Comparison of ENCODE assay signal across 8 cellular contexts in genomic region chr2:159968282-159968900, GRCh38.
DNase-seq lines count a peak whose midpoint lies in the region; ATAC-seq and TF ChIP-seq lines count a peak whose summit lies in the region.

No MANE protein-coding gene starts in this region.

- H3K27me3 Mint-ChIP-seq in activated CD4-positive, alpha-beta T cell treated with anti-CD3 and anti-CD28 coated beads for 36 hours: no peaks in the 10 kb centered on the region
- H3K27me3 Mint-ChIP-seq in GM23338 (ENCODE audit: insufficient read depth, low read depth, poor library complexity) (peaks cover 3% of the 10 kb centered on the region), WTC11 (ENCODE audit: low read depth) (no peaks in the 10 kb centered on the region)

- H3K4me3 Mint-ChIP-seq in activated CD4-positive, alpha-beta T cell treated with anti-CD3 and anti-CD28 coated beads for 36 hours: no peak overlapping the region
- H3K4me3 Mint-ChIP-seq in GM23338 (no peak overlapping the region), WTC11 (no peak overlapping the region)

- H3K36me3 ChIP-seq in GM23338 (ENCODE audit: insufficient read depth) (no peaks in the 10 kb centered on the region), heart left ventricle (peaks cover 0 to 13% (median 0%) of the 10 kb centered on the region in 9 donors), spleen (no peaks in the 10 kb centered on the region)

- no peaks in the 10 kb centered on the region for H3K79me2 ChIP-seq in GM23338 (replicated peaks; ENCODE audit: insufficient read depth)

- POLR2A ChIA-PET in activated CD4-positive, alpha-beta T cell treated with anti-CD3 and anti-CD28 coated beads for 36 hours (lab: Charles Lee): no interaction called here
- POLR2A ChIA-PET in WTC11 (lab: Charles Lee): interaction anchor here (1.0 kb wide), 1 partner anchor 256 kb away, joined by 3 read pairs; the partner anchor contains the start of gene MARCHF7

- CTCF ChIA-PET in activated CD4-positive, alpha-beta T cell treated with anti-CD3 and anti-CD28 coated beads for 36 hours (lab: Charles Lee): interaction anchor here (0.6 to 1.7 kb wide), 22 partner anchors 9 to 856 kb away, joined by 3 to 9 read pairs (median 3); no protein-coding TSS in a partner anchor
- CTCF ChIA-PET in WTC11 (lab: Charles Lee): interaction anchor here (0.5 to 1.6 kb wide), 16 partner anchors 9 to 696 kb away, joined by 3 to 14 read pairs (median 3); no protein-coding TSS in a partner anchor

- DNase-seq in activated CD4-positive, alpha-beta T cell treated with anti-CD3 and anti-CD28 coated beads for 36 hours: peak; percentile 36
- no peak for DNase-seq in activated CD4-positive, alpha-beta T cell treated with anti-CD3 and anti-CD28 coated beads, Interleukin-2, amount 50 U/mL, for 1 hour
- DNase-seq in GM23338 (ENCODE audit: low spot score) (peak; percentile 87), NCI-H1436 (lab: John Stamatoyannopoulos, UW) (peak; percentile 72), WTC11 (ENCODE audit: low spot score) (peak; percentile 40), heart left ventricle (peak in 3 of 5 donors; percentile 11 to 30 (median 24)), spleen (no peak), cortex of kidney (lab: John Stamatoyannopoulos, UW) (no peak)

- H4K20me1 ChIP-seq in GM23338 (replicated peaks; ENCODE audit: insufficient read depth): no peaks in the 10 kb centered on the region

- H3K4me2 ChIP-seq in GM23338: no peak overlapping the region

- no peaks in the 10 kb centered on the region for H3K36me3 Mint-ChIP-seq in activated CD4-positive, alpha-beta T cell treated with anti-CD3 and anti-CD28 coated beads for 36 hours (ENCODE audit: low read depth)
- no peaks in the 10 kb centered on the region for H3K36me3 Mint-ChIP-seq in GM23338 (ENCODE audit: low read depth)
- H3K36me3 Mint-ChIP-seq in WTC11: no peaks in the 10 kb centered on the region

- no peaks in the 10 kb centered on the region for H3K9me3 ChIP-seq in heart left ventricle
- no peaks in the 10 kb centered on the region for H3K9me3 ChIP-seq in spleen

- H3K4me1 ChIP-seq in GM23338 (ENCODE audit: insufficient read depth) (no peaks in the 10 kb centered on the region), heart left ventricle (peaks cover 0 to 5% (median 0%) of the 10 kb centered on the region in 12 donors), spleen (no peaks in the 10 kb centered on the region)

- no peak overlapping the region for H3K4me3 ChIP-seq in GM23338
- H3K4me3 ChIP-seq in heart left ventricle: no peak overlapping the region
- no peak overlapping the region for H3K4me3 ChIP-seq in spleen

- intact Hi-C loops in activated CD4-positive, alpha-beta T cell treated with anti-CD3 and anti-CD28 coated beads for 36 hours (cut with DNase I, micrococcal nuclease): loop anchor here (1.0 to 5.0 kb wide), 3 partner anchors 161 to 1067 kb away; no protein-coding TSS in a partner anchor
- intact Hi-C loops in heart left ventricle (cut with DNase I): loop anchor here in 3 of 10 donors (2.0 to 10.0 kb wide), 3 partner anchors 161 to 164 kb away; no protein-coding TSS in a partner anchor
- intact Hi-C loops in spleen (cut with DNase I; ENCODE audit: low total_unique reads): no loop called here

- H3K27ac ChIP-seq in GM23338 (ENCODE audit: low read depth) (no peak overlapping the region), heart left ventricle (no peak overlapping the region), spleen (no peak overlapping the region)

- no peaks in the 10 kb centered on the region for H3K9me3 Mint-ChIP-seq in activated CD4-positive, alpha-beta T cell treated with anti-CD3 and anti-CD28 coated beads for 36 hours (ENCODE audit: low read depth)
- no peaks in the 10 kb centered on the region for H3K9me3 Mint-ChIP-seq in GM23338
- H3K9me3 Mint-ChIP-seq in WTC11: no peaks in the 10 kb centered on the region

- no peak for TF ChIP-seq POLR2A in heart left ventricle (IDR thresholded peaks at IDR 0.05)
- TF ChIP-seq POLR2A in spleen (IDR thresholded peaks at IDR 0.05): no peak

- peaks cover 10% of the 10 kb centered on the region for H3K4me1 Mint-ChIP-seq in activated CD4-positive, alpha-beta T cell treated with anti-CD3 and anti-CD28 coated beads for 36 hours
- H3K4me1 Mint-ChIP-seq in GM23338 (no peaks in the 10 kb centered on the region; the same call in 2 of the 3 replicates), WTC11 (no peaks in the 10 kb centered on the region)

- 0 to 6% (median 2%) methylated on average over 2 of the region's 2 CpGs for WGBS in heart left ventricle, 4 donors
- WGBS in spleen, 5 donors: 5 to 19% (median 14%) methylated on average over 2 of the region's 2 CpGs

- H3K9me2 ChIP-seq in GM23338 (ENCODE audit: insufficient read depth): no peaks in the 10 kb centered on the region

- no peak overlapping the region for H3K27ac Mint-ChIP-seq in activated CD4-positive, alpha-beta T cell treated with anti-CD3 and anti-CD28 coated beads for 36 hours
- H3K27ac Mint-ChIP-seq in GM23338 (no peak overlapping the region), WTC11 (no peak overlapping the region)

- TF ChIP-seq CTCF in GM23338 (conservative IDR thresholded peaks at IDR 0.05; ENCODE audit: low read depth in 2 of 2) (peak; percentile 82 to 96), WTC11 (IDR thresholded peaks at IDR 0.05) (peak; percentile 40; the same call in 1 of the 2 replicates), heart left ventricle (IDR thresholded peaks at IDR 0.05) (peak; percentile 43 to 72 (median 60)), spleen (IDR thresholded peaks at IDR 0.05 in 8 of 11, conservative IDR thresholded peaks at IDR 0.05 in 3 of 11) (peak in 7 of 11 experiments; percentile 14 to 39 (median 24))

- peak; percentile 66 for ATAC-seq in activated CD4-positive, alpha-beta T cell treated with anti-CD3 and anti-CD28 coated beads for 36 hours
- ATAC-seq in GM23338: peak; percentile 95
- peak; percentile 98 for ATAC-seq in WTC11
- ATAC-seq in heart left ventricle: peak in 3 of 4 donors; percentile 70 to 76 (median 72)

- H2AFZ ChIP-seq in GM23338: no peak overlapping the region

- no peaks in the 10 kb centered on the region for H3F3A ChIP-seq in GM23338 (replicated peaks; ENCODE audit: low read depth)

- no peaks in the 10 kb centered on the region for H3K27me3 ChIP-seq in GM23338 (ENCODE audit: insufficient read depth)
- H3K27me3 ChIP-seq in heart left ventricle: no peaks in the 10 kb centered on the region
- no peaks in the 10 kb centered on the region for H3K27me3 ChIP-seq in spleen (replicated peaks in 1 of 7)

TF ChIP-seq in GM23338, 12 proteins besides CTCF, POLR2A, EP300 and RAD21 (continues in another document):
- no peak for TF ChIP-seq NANOG (IDR thresholded peaks at IDR 0.05; ENCODE audit: borderline replicate concordance)

TF ChIP-seq in WTC11, 78 proteins besides CTCF, POLR2A, EP300 and RAD21:
- no peak for TF ChIP-seq FOXJ3 (CRISPR knock-in tag; IDR thresholded peaks at IDR 0.05; ENCODE audit: borderline replicate concordance)
- TF ChIP-seq ZNF219 (CRISPR knock-in tag; IDR thresholded peaks at IDR 0.05; ENCODE audit: borderline replicate concordance): no peak
- no peak for TF ChIP-seq CDX4 (CRISPR knock-in tag; IDR thresholded peaks at IDR 0.05; ENCODE audit: borderline replicate concordance)
- no peak for TF ChIP-seq MLX (CRISPR knock-in tag; IDR thresholded peaks at IDR 0.05)
- TF ChIP-seq FOXK1 (CRISPR knock-in tag; IDR thresholded peaks at IDR 0.05): no peak

Comparison
In these comparisons a context has a peak if more than half of its experiments do, and no peak if none do; other contexts are left out.
1. DNase-seq: peak in activated CD4-positive, alpha-beta T cell treated with anti-CD3 and anti-CD28 coated beads for 36 hours (single experiment), GM23338 (single experiment), NCI-H1436 (single experiment), WTC11 (single experiment) and heart left ventricle (3 of 5); none in activated CD4-positive, alpha-beta T cell treated with anti-CD3 and anti-CD28 coated beads, Interleukin-2, amount 50 U/mL, for 1 hour (single experiment), spleen (single experiment) and cortex of kidney (single experiment).
2. CTCF ChIP-seq: peak in every context shown above with its lines; median percentile 89 in GM23338; 60 in heart left ventricle; 40 in WTC11; 24 in spleen.
3. Peak in every context shown above with its lines, with median percentiles within 50 percentile points of each other: ATAC-seq.